In genomic region chr7:102875700-102876192, GRCh38 we compare ENCODE assay signal across 8 cellular contexts. TPM values are rescaled to one million over a fixed set of nuclear protein-coding genes. Genes with fewer than 3 reads are reported as not detected.
DNase-seq lines count a peak whose midpoint lies in the region; ATAC-seq and TF ChIP-seq lines count a peak whose summit lies in the region.

No MANE protein-coding gene starts in this region.

- H3K4me3 Mint-ChIP-seq in activated T-helper 1 cell treated with anti-CD3 and anti-CD28 coated beads, Interleukin-12 subunit alpha, Interleukin-12 subunit beta, Interleukin-2, Interleukin-4 antibody, amounts not matched to agents 30 ng/mL and 10 ng/mL and 1 ng/mL, durations not matched to agents 14 hours and 24 hours and 36 hours = no peak overlapping the region

- no peaks in the 10 kb centered on the region for H3K9me3 ChIP-seq in upper lobe of right lung

- peak overlapping the region; percentile 14 for H3K27ac Mint-ChIP-seq in activated T-helper 1 cell treated with anti-CD3 and anti-CD28 coated beads, Interleukin-12 subunit alpha, Interleukin-12 subunit beta, Interleukin-2, Interleukin-4 antibody, amounts not matched to agents 30 ng/mL and 10 ng/mL and 1 ng/mL, durations not matched to agents 14 hours and 24 hours and 36 hours

- H3K27ac ChIP-seq in upper lobe of right lung = no peak overlapping the region

- intact Hi-C loops in activated T-helper 1 cell treated with anti-CD3 and anti-CD28 coated beads, Interleukin-12 subunit alpha, Interleukin-12 subunit beta, Interleukin-2, Interleukin-4 antibody, amounts not matched to agents 30 ng/mL and 10 ng/mL and 1 ng/mL, durations not matched to agents 14 hours and 24 hours and 36 hours (cut with micrococcal nuclease) = no loop called here
- intact Hi-C loops in upper lobe of right lung (cut with DNase I) = no loop called here

- peak; percentile 67 for ATAC-seq in upper lobe of right lung
- ATAC-seq in GM21367 (IDR thresholded peaks at IDR 0.05; ENCODE audit: unreplicated experiment) = no peak
- ATAC-seq in HG02870 (IDR thresholded peaks at IDR 0.05; ENCODE audit: unreplicated experiment) = no peak
- no peak for ATAC-seq in GM18873 (IDR thresholded peaks at IDR 0.05; ENCODE audit: low FRiP score, unreplicated experiment)

- H3K4me1 ChIP-seq in upper lobe of right lung = no peaks in the 10 kb centered on the region

- peaks cover 6% of the 10 kb centered on the region for H3K27me3 Mint-ChIP-seq in activated T-helper 1 cell treated with anti-CD3 and anti-CD28 coated beads, Interleukin-12 subunit alpha, Interleukin-12 subunit beta, Interleukin-2, Interleukin-4 antibody, amounts not matched to agents 30 ng/mL and 10 ng/mL and 1 ng/mL, durations not matched to agents 14 hours and 24 hours and 36 hours (ENCODE audit: insufficient read depth)

- no peak for TF ChIP-seq CTCF in upper lobe of right lung (IDR thresholded peaks at IDR 0.05)

- H3K4me3 ChIP-seq in upper lobe of right lung = no peak overlapping the region

- H3K27me3 ChIP-seq in upper lobe of right lung = no peaks in the 10 kb centered on the region

- no peaks in the 10 kb centered on the region for H3K36me3 ChIP-seq in upper lobe of right lung

- no peaks in the 10 kb centered on the region for H3K9me3 Mint-ChIP-seq in activated T-helper 1 cell treated with anti-CD3 and anti-CD28 coated beads, Interleukin-12 subunit alpha, Interleukin-12 subunit beta, Interleukin-2, Interleukin-4 antibody, amounts not matched to agents 30 ng/mL and 10 ng/mL and 1 ng/mL, durations not matched to agents 14 hours and 24 hours and 36 hours

- peaks cover 3% of the 10 kb centered on the region for H3K36me3 Mint-ChIP-seq in activated T-helper 1 cell treated with anti-CD3 and anti-CD28 coated beads, Interleukin-12 subunit alpha, Interleukin-12 subunit beta, Interleukin-2, Interleukin-4 antibody, amounts not matched to agents 30 ng/mL and 10 ng/mL and 1 ng/mL, durations not matched to agents 14 hours and 24 hours and 36 hours (ENCODE audit: low read depth)

- peak; percentile 63 for DNase-seq in activated effector memory CD4-positive, alpha-beta T cell treated with anti-CD3 and anti-CD28 coated beads, Interleukin-2, amount 50 U/mL, for 16 hours
- no peak for DNase-seq in activated effector memory CD4-positive, alpha-beta T cell treated with Interleukin-2 at 50 U/mL for 16 hours
- peak; percentile 4 for DNase-seq in activated T-helper 1 cell treated with anti-CD3 and anti-CD28 coated beads, Interleukin-12 subunit alpha, Interleukin-12 subunit beta, Interleukin-2, Interleukin-4 antibody, amounts not matched to agents 30 ng/mL and 10 ng/mL and 1 ng/mL, durations not matched to agents 14 hours and 24 hours and 36 hours (ENCODE audit: low spot score)
- DNase-seq in kidney glomerular epithelial cell (lab: John Stamatoyannopoulos, UW) (peak; percentile 99), upper lobe of right lung (no peak)

- H3K4me1 Mint-ChIP-seq in activated T-helper 1 cell treated with anti-CD3 and anti-CD28 coated beads, Interleukin-12 subunit alpha, Interleukin-12 subunit beta, Interleukin-2, Interleukin-4 antibody, amounts not matched to agents 30 ng/mL and 10 ng/mL and 1 ng/mL, durations not matched to agents 14 hours and 24 hours and 36 hours (ENCODE audit: low read depth) = peaks cover 34% of the 10 kb centered on the region

RNA-seq across cellular contexts. Expression of gene LRRC17, which starts 37.1 kb away (rescaled TPM):
- total RNA-seq in activated T-helper 1 cell treated with anti-CD3 and anti-CD28 coated beads, Interleukin-12 subunit alpha, Interleukin-12 subunit beta, Interleukin-2, Interleukin-4 antibody, amounts not matched to agents 30 ng/mL and 10 ng/mL and 1 ng/mL, durations not matched to agents 14 hours and 24 hours and 36 hours = 0.17 TPM in 1 of 2 replicates, not detected in the other
- total RNA-seq in upper lobe of right lung = 0.58 TPM

Comparison
In these comparisons a context has a peak if more than half of its experiments do, and no peak if none do; other contexts are left out.
1. DNase-seq: peak in activated effector memory CD4-positive, alpha-beta T cell treated with anti-CD3 and anti-CD28 coated beads, Interleukin-2, amount 50 U/mL, for 16 hours (single experiment), activated T-helper 1 cell treated with anti-CD3 and anti-CD28 coated beads, Interleukin-12 subunit alpha, Interleukin-12 subunit beta, Interleukin-2, Interleukin-4 antibody, amounts not matched to agents 30 ng/mL and 10 ng/mL and 1 ng/mL, durations not matched to agents 14 hours and 24 hours and 36 hours (single experiment) and kidney glomerular epithelial cell (single experiment); none in activated effector memory CD4-positive, alpha-beta T cell treated with Interleukin-2 at 50 U/mL for 16 hours (single experiment) and upper lobe of right lung (single experiment).